In genomic region chr2:205464681-205465080, GRCh38 we compare ENCODE assay signal across 30 cellular contexts.
"Had no signal": no experiment of that assay in that cellular context is flagged by ENCODE, and none has a peak within 500 bp of the region (broad histone marks: within the 10 kb centered on the region; RNA-seq: fewer than 3 reads in every experiment).

No MANE protein-coding gene starts in this region.

- H3K27ac ChIP-seq: breast epithelium, esophagus squamous epithelium, gastroesophageal sphincter, heart left ventricle, left lung, neutrophil, ovary, psoas muscle, testis, uterus had no signal

- H3K36me3 Mint-ChIP-seq: activated naive CD8-positive, alpha-beta T cell treated with anti-CD3 and anti-CD28 coated beads, Interleukin-2, amount 10 ng/mL, durations not matched to agents 7 days and 5 days; natural killer cell treated with Interleukin-12 subunit alpha and Interleukin-12 subunit beta and Interleukin-15 and Interleukin-18, amount 100 ng/mL, for 72 hours; stimulated activated memory B cell treated with anti-CD40 and anti-IgM and Interleukin-4, amounts not matched to agents 10 μg/mL and 1 μg/mL and 100 μg/mL, for 72 hours had no signal

- ATAC-seq: activated T-cell treated with anti-CD3 and anti-CD28 coated beads, Interleukin-2, amount 50 U/mL, for 72 hours; effector memory CD8-positive, alpha-beta T cell; gastroesophageal sphincter; heart left ventricle; left lung; natural killer cell treated with Interleukin-12 subunit alpha and Interleukin-12 subunit beta and Interleukin-15 and Interleukin-18, amount 100 ng/mL, for 72 hours; psoas muscle; right cardiac atrium; stimulated activated memory B cell treated with anti-CD40 and anti-IgM and Interleukin-4, amounts not matched to agents 10 μg/mL and 1 μg/mL and 100 μg/mL, for 72 hours had no signal

- FAIRE-seq: colon had no signal

- H3K27me3 Mint-ChIP-seq: central memory CD8-positive, alpha-beta T cell; natural killer cell treated with Interleukin-12 subunit alpha and Interleukin-12 subunit beta and Interleukin-15 and Interleukin-18, amount 100 ng/mL, for 72 hours had no signal

- H3K27me3 ChIP-seq: breast epithelium, esophagus squamous epithelium, gastroesophageal sphincter, heart left ventricle, left lung, neutrophil, ovary, testis, uterus had no signal

- H3K4me3 ChIP-seq: breast epithelium, esophagus squamous epithelium, gastroesophageal sphincter, heart left ventricle, left lung, lung, ovary, psoas muscle, testis, uterus had no signal

- H3K4me3 Mint-ChIP-seq: activated CD4-positive, alpha-beta memory T cell treated with anti-CD3 and anti-CD28 coated beads, Interleukin-2, amount 10 ng/mL, durations not matched to agents 7 days and 5 days; activated naive CD4-positive, alpha-beta T cell treated with anti-CD3 and anti-CD28 coated beads for 36 hours; activated naive CD8-positive, alpha-beta T cell treated with anti-CD3 and anti-CD28 coated beads, Interleukin-2, amount 10 ng/mL, durations not matched to agents 7 days and 5 days; activated T-cell treated with anti-CD3 and anti-CD28 coated beads, Interleukin-2, amount 50 U/mL, for 72 hours; central memory CD8-positive, alpha-beta T cell; effector memory CD8-positive, alpha-beta T cell; natural killer cell treated with Interleukin-12 subunit alpha and Interleukin-12 subunit beta and Interleukin-15 and Interleukin-18, amount 100 ng/mL, for 72 hours; stimulated activated memory B cell treated with anti-CD40 and anti-IgM and Interleukin-4, amounts not matched to agents 10 μg/mL and 1 μg/mL and 100 μg/mL, for 72 hours; T-helper 1 cell treated with Interleukin-12 subunit alpha and Interleukin-12 subunit beta and Interleukin-4 antibody, amounts not matched to agents 30 μg/mL and 1 μg/mL, for 36 hours had no signal

- H3K9me3 ChIP-seq: breast epithelium, esophagus squamous epithelium, gastroesophageal sphincter, heart left ventricle, left lung, neutrophil, ovary, psoas muscle, testis, uterus had no signal

- H3K36me3 ChIP-seq: breast epithelium, esophagus squamous epithelium, gastroesophageal sphincter, heart left ventricle, left lung, neutrophil, ovary, uterus had no signal

- H3K27ac Mint-ChIP-seq: activated CD4-positive, alpha-beta memory T cell treated with anti-CD3 and anti-CD28 coated beads, Interleukin-2, amount 10 ng/mL, durations not matched to agents 7 days and 5 days; activated naive CD4-positive, alpha-beta T cell treated with anti-CD3 and anti-CD28 coated beads for 36 hours; activated naive CD8-positive, alpha-beta T cell treated with anti-CD3 and anti-CD28 coated beads, Interleukin-2, amount 10 ng/mL, durations not matched to agents 7 days and 5 days; activated T-cell treated with anti-CD3 and anti-CD28 coated beads, Interleukin-2, amount 50 U/mL, for 72 hours; effector memory CD8-positive, alpha-beta T cell; natural killer cell treated with Interleukin-12 subunit alpha and Interleukin-12 subunit beta and Interleukin-15 and Interleukin-18, amount 100 ng/mL, for 72 hours; stimulated activated memory B cell treated with anti-CD40 and anti-IgM and Interleukin-4, amounts not matched to agents 10 μg/mL and 1 μg/mL and 100 μg/mL, for 72 hours; T-helper 1 cell treated with Interleukin-12 subunit alpha and Interleukin-12 subunit beta and Interleukin-4 antibody, amounts not matched to agents 30 μg/mL and 1 μg/mL, for 36 hours had no signal

- DNase-seq: activated CD4-positive, alpha-beta memory T cell treated with anti-CD3 and anti-CD28 coated beads, Interleukin-2, amount 10 ng/mL, durations not matched to agents 7 days and 5 days; activated CD4-positive, alpha-beta T cell treated with anti-CD3 and anti-CD28 coated beads for 48 hours; activated effector memory CD4-positive, alpha-beta T cell treated with Interleukin-2 at 50 U/mL for 16 hours; activated naive CD4-positive, alpha-beta T cell treated with anti-CD3 and anti-CD28 coated beads for 36 hours; activated naive CD8-positive, alpha-beta T cell treated with anti-CD3 and anti-CD28 coated beads, Interleukin-2, amount 10 ng/mL, durations not matched to agents 7 days and 5 days; activated T-cell treated with anti-CD3 and anti-CD28 coated beads, Interleukin-2, amount 50 U/mL, for 72 hours; amniotic stem cell; effector memory CD8-positive, alpha-beta T cell; esophagus squamous epithelium; heart left ventricle; left lung; midbrain; ovary; psoas muscle; right cardiac atrium; stimulated activated CD4-positive, alpha-beta T cell treated with anti-CD3 and anti-CD28 coated beads, Interleukin-12 subunit alpha, Interleukin-12 subunit beta, amount 100 ng/mL, for 4 hours; stimulated activated CD4-positive, alpha-beta T cell treated with anti-CD3 and anti-CD28 coated beads, Interleukin-1b, Interleukin-23, amount 100 ng/mL, for 48 hours; T1000; testis; trophoblast cell; uterus had no signal

- H3K4me1 Mint-ChIP-seq: central memory CD8-positive, alpha-beta T cell; stimulated activated memory B cell treated with anti-CD40 and anti-IgM and Interleukin-4, amounts not matched to agents 10 μg/mL and 1 μg/mL and 100 μg/mL, for 72 hours had no signal

- H3K4me1 ChIP-seq: breast epithelium, gastroesophageal sphincter, heart left ventricle, left lung, psoas muscle, testis, uterus had no signal

- H3K9me3 Mint-ChIP-seq: activated CD4-positive, alpha-beta memory T cell treated with anti-CD3 and anti-CD28 coated beads, Interleukin-2, amount 10 ng/mL, durations not matched to agents 7 days and 5 days; activated naive CD4-positive, alpha-beta T cell treated with anti-CD3 and anti-CD28 coated beads for 36 hours; activated naive CD8-positive, alpha-beta T cell treated with anti-CD3 and anti-CD28 coated beads, Interleukin-2, amount 10 ng/mL, durations not matched to agents 7 days and 5 days; activated T-cell treated with anti-CD3 and anti-CD28 coated beads, Interleukin-2, amount 50 U/mL, for 72 hours; central memory CD8-positive, alpha-beta T cell; effector memory CD8-positive, alpha-beta T cell; natural killer cell treated with Interleukin-12 subunit alpha and Interleukin-12 subunit beta and Interleukin-15 and Interleukin-18, amount 100 ng/mL, for 72 hours; stimulated activated memory B cell treated with anti-CD40 and anti-IgM and Interleukin-4, amounts not matched to agents 10 μg/mL and 1 μg/mL and 100 μg/mL, for 72 hours; T-helper 1 cell treated with Interleukin-12 subunit alpha and Interleukin-12 subunit beta and Interleukin-4 antibody, amounts not matched to agents 30 μg/mL and 1 μg/mL, for 36 hours had no signal
